Comparison of ENCODE assay signal across 2 cellular contexts in the genomic region with DNA sequence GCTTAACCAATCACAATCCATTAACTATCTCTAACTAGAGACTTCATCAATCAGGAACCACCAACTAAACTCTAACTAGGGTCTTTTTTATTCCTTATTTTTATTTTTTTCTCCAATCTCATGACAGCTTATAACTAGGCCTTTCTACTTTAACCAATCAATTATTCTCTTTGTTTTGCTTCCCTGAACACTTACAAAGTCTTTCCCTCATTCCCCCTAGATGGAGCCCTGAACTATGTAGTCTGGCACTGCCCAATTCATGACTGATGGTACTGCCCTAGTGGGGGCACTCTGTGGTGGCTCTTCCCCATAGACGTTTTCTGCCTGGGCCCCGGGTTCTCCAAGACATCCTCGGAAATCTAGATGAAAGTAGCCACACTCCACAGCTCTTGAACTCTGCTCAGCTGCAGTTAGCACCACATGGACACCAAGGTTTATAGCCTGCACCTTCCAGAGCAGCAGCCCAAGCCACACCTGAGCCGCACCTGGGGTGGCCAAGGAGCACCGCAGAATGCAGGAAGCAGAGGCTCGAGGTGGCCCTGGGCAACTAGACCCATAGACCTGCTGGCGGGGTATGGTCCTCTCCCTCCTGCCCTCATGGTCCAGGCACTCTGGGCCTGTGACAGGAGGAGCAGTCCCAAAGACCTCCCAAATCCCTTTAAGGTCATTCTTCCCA.
TF ChIP-seq lines count a peak whose summit lies in the region.

No MANE protein-coding gene starts in this region.

TF ChIP-seq in HCT116, 20 proteins besides CTCF, POLR2A, EP300 and RAD21:
- TF ChIP-seq EZH2phosphoT487 (IDR thresholded peaks at IDR 0.05; ENCODE audit: borderline replicate concordance) = no peak
- no peak for TF ChIP-seq ELF1 (IDR thresholded peaks at IDR 0.05; ENCODE audit: borderline replicate concordance, low read depth)
- TF ChIP-seq EGR1 (IDR thresholded peaks at IDR 0.05; ENCODE audit: low read depth) = no peak
- TF ChIP-seq, protein P1, sequence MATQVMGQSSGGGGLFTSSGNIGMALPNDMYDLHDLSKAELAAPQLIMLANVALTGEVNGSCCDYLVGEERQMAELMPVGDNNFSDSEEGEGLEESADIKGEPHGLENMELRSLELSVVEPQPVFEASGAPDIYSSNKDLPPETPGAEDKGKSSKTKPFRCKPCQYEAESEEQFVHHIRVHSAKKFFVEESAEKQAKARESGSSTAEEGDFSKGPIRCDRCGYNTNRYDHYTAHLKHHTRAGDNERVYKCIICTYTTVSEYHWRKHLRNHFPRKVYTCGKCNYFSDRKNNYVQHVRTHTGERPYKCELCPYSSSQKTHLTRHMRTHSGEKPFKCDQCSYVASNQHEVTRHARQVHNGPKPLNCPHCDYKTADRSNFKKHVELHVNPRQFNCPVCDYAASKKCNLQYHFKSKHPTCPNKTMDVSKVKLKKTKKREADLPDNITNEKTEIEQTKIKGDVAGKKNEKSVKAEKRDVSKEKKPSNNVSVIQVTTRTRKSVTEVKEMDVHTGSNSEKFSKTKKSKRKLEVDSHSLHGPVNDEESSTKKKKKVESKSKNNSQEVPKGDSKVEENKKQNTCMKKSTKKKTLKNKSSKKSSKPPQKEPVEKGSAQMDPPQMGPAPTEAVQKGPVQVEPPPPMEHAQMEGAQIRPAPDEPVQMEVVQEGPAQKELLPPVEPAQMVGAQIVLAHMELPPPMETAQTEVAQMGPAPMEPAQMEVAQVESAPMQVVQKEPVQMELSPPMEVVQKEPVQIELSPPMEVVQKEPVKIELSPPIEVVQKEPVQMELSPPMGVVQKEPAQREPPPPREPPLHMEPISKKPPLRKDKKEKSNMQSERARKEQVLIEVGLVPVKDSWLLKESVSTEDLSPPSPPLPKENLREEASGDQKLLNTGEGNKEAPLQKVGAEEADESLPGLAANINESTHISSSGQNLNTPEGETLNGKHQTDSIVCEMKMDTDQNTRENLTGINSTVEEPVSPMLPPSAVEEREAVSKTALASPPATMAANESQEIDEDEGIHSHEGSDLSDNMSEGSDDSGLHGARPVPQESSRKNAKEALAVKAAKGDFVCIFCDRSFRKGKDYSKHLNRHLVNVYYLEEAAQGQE (IDR thresholded peaks at IDR 0.05; ENCODE audit: low read depth) = no peak
- TF ChIP-seq SRF (IDR thresholded peaks at IDR 0.05; ENCODE audit: low read depth) = no peak
- no peak for TF ChIP-seq YY1 (IDR thresholded peaks at IDR 0.05; ENCODE audit: extremely low read depth, insufficient replicate concordance, low read depth, low read length)
- TF ChIP-seq POLR2AphosphoS5 (IDR thresholded peaks at IDR 0.05; ENCODE audit: low read depth, low read length) = no peak
- TF ChIP-seq, protein P2, sequence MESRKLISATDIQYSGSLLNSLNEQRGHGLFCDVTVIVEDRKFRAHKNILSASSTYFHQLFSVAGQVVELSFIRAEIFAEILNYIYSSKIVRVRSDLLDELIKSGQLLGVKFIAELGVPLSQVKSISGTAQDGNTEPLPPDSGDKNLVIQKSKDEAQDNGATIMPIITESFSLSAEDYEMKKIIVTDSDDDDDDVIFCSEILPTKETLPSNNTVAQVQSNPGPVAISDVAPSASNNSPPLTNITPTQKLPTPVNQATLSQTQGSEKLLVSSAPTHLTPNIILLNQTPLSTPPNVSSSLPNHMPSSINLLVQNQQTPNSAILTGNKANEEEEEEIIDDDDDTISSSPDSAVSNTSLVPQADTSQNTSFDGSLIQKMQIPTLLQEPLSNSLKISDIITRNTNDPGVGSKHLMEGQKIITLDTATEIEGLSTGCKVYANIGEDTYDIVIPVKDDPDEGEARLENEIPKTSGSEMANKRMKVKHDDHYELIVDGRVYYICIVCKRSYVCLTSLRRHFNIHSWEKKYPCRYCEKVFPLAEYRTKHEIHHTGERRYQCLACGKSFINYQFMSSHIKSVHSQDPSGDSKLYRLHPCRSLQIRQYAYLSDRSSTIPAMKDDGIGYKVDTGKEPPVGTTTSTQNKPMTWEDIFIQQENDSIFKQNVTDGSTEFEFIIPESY (IDR thresholded peaks at IDR 0.05; ENCODE audit: extremely low read depth, insufficient replicate concordance, low read length) = no peak
- TF ChIP-seq SP1 (IDR thresholded peaks at IDR 0.05; ENCODE audit: low read depth) = no peak
- TF ChIP-seq CBX3 (IDR thresholded peaks at IDR 0.05; ENCODE audit: low read depth) = no peak
- TF ChIP-seq ZNF274 (IDR thresholded peaks at IDR 0.05; ENCODE audit: low read depth, low read length) = no peak
- no peak for TF ChIP-seq SIN3A (IDR thresholded peaks at IDR 0.05; ENCODE audit: low read depth)
- TF ChIP-seq TCF7L2 (IDR thresholded peaks at IDR 0.05; ENCODE audit: borderline replicate concordance, extremely low read depth, insufficient read depth, insufficient read length) = no peak
- no peak for TF ChIP-seq CEBPB (IDR thresholded peaks at IDR 0.05; ENCODE audit: low read depth)
- TF ChIP-seq FOSL1 (IDR thresholded peaks at IDR 0.05; ENCODE audit: low read depth) = no peak
- TF ChIP-seq, protein P3, sequence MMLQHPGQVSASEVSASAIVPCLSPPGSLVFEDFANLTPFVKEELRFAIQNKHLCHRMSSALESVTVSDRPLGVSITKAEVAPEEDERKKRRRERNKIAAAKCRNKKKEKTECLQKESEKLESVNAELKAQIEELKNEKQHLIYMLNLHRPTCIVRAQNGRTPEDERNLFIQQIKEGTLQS (IDR thresholded peaks at IDR 0.05) = no peak

TF ChIP-seq in HepG2, 621 proteins besides CTCF, POLR2A, EP300 and RAD21:
- TF ChIP-seq JUNB (CRISPR knock-in tag; IDR thresholded peaks at IDR 0.05; ENCODE audit: borderline replicate concordance) = no peak
- peak; percentile 20; the same call in 1 of the 2 replicates for TF ChIP-seq STAG1 (CRISPR knock-in tag; IDR thresholded peaks at IDR 0.05)
- TF ChIP-seq, protein P4, sequence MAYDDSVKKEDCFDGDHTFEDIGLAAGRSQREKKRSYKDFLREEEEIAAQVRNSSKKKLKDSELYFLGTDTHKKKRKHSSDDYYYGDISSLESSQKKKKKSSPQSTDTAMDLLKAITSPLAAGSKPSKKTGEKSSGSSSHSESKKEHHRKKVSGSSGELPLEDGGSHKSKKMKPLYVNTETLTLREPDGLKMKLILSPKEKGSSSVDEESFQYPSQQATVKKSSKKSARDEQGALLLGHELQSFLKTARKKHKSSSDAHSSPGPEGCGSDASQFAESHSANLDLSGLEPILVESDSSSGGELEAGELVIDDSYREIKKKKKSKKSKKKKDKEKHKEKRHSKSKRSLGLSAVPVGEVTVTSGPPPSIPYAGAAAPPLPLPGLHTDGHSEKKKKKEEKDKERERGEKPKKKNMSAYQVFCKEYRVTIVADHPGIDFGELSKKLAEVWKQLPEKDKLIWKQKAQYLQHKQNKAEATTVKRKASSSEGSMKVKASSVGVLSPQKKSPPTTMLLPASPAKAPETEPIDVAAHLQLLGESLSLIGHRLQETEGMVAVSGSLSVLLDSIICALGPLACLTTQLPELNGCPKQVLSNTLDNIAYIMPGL (CRISPR knock-in tag; IDR thresholded peaks at IDR 0.05; ENCODE audit: borderline replicate concordance in 1 of 2, low read depth in 1 of 2) = no peak
- TF ChIP-seq, protein P5, sequence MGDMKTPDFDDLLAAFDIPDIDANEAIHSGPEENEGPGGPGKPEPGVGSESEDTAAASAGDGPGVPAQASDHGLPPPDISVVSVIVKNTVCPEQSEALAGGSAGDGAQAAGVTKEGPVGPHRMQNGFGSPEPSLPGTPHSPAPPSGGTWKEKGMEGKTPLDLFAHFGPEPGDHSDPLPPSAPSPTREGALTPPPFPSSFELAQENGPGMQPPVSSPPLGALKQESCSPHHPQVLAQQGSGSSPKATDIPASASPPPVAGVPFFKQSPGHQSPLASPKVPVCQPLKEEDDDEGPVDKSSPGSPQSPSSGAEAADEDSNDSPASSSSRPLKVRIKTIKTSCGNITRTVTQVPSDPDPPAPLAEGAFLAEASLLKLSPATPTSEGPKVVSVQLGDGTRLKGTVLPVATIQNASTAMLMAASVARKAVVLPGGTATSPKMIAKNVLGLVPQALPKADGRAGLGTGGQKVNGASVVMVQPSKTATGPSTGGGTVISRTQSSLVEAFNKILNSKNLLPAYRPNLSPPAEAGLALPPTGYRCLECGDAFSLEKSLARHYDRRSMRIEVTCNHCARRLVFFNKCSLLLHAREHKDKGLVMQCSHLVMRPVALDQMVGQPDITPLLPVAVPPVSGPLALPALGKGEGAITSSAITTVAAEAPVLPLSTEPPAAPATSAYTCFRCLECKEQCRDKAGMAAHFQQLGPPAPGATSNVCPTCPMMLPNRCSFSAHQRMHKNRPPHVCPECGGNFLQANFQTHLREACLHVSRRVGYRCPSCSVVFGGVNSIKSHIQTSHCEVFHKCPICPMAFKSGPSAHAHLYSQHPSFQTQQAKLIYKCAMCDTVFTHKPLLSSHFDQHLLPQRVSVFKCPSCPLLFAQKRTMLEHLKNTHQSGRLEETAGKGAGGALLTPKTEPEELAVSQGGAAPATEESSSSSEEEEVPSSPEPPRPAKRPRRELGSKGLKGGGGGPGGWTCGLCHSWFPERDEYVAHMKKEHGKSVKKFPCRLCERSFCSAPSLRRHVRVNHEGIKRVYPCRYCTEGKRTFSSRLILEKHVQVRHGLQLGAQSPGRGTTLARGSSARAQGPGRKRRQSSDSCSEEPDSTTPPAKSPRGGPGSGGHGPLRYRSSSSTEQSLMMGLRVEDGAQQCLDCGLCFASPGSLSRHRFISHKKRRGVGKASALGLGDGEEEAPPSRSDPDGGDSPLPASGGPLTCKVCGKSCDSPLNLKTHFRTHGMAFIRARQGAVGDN (CRISPR knock-in tag; IDR thresholded peaks at IDR 0.05) = peak; percentile 16; the same call in 1 of the 2 replicates
